8 cellular contexts compared by ENCODE assay signal in the genomic region with DNA sequence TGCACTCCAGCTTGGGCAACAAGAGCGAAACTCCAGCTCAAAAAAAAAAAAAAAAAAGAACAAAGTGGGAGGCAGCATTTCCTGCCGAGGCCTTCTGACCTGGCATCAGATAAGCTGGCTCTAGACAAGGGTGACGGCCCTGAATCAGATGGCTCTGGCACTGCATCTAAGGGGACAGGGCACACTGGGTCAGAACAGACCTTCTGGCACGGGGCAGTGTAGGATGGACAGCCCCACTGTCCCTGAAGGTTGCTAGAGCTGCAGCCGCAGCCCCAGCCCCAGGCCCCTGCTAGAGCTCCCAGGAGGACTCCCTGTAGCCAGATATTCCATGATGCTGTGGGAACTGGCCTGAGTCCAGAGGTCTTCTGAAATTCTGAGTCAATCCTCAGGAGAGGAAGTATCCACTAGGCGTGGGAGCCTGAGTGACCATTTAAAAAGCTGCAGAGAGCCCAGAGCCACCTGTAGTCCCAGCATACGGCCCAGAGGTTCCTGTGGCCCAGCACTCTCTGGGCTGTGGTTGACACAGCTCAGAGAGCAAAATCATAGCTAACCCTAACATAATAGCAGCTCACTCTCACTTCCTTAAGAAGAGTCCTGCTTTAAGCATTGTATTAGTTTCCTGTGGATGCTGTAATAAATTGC.
DNase-seq lines count a peak whose midpoint lies in the region; ATAC-seq and TF ChIP-seq lines count a peak whose summit lies in the region.

No MANE protein-coding gene starts in this region.

- H3K79me1 ChIP-seq in H9 (ENCODE audit: insufficient read depth, low read depth, low read length, poor library complexity, severe bottlenecking) = no peaks in the 10 kb centered on the region

- H3K4me3 Mint-ChIP-seq in H9 (no peak overlapping the region), progenitor cell of endocrine pancreas (ENCODE audit: low read depth) (no peak overlapping the region), type B pancreatic cell (no peak overlapping the region)

- no peaks in the 10 kb centered on the region for H3K9me3 ChIP-seq in H9 (ENCODE audit: control insufficient read depth, low read depth, low read length)
- H3K9me3 ChIP-seq in heart right ventricle = no peaks in the 10 kb centered on the region

- H2BK15ac ChIP-seq in H9 (ENCODE audit: low read depth, low read length) = no peak overlapping the region

- peak overlapping the region; percentile 66 for H2BK12ac ChIP-seq in H9 (ENCODE audit: insufficient read length, low read depth, low read length)

- no peak overlapping the region for H4K8ac ChIP-seq in H9 (replicated peaks; ENCODE audit: insufficient read length, low read depth, low read length)

- H3K4ac ChIP-seq in H9 (ENCODE audit: low read depth, low read length) = no peak overlapping the region

- H3K9me3 Mint-ChIP-seq in H9 (no peaks in the 10 kb centered on the region; a peak in 2 of 5 replicates), progenitor cell of endocrine pancreas (ENCODE audit: low read depth) (no peaks in the 10 kb centered on the region), type B pancreatic cell (no peaks in the 10 kb centered on the region)

- in situ Hi-C loops in GM13976 (cut with MboI; ENCODE audit: low sequenced_read_pairs, unreplicated experiment) = no loop called here

- H3K79me2 ChIP-seq in H9 (ENCODE audit: insufficient read depth, low read length) = no peaks in the 10 kb centered on the region

- no peak overlapping the region for H3T11ph ChIP-seq in H9 (ENCODE audit: low read length)

- WGBS in H9 (ENCODE audit: extremely low coverage, insufficient read length, low lambda C conversion rate) = no CpG with 5 or more reads among the region's 7 CpGs
- 38 to 42% methylated on average over 7 of the region's 7 CpGs for WGBS in heart right ventricle, 2 donors

- H3K27ac ChIP-seq in H9 (ENCODE audit: insufficient read length, low read depth, low read length) (no peak overlapping the region), heart right ventricle (peak overlapping the region in 9 of 10 donors; percentile 48 to 80 (median 75))

- H3K27me3 ChIP-seq in H9 (ENCODE audit: insufficient read depth, low read length) (no peaks in the 10 kb centered on the region), heart right ventricle (no peaks in the 10 kb centered on the region)

- H3K14ac ChIP-seq in H9 (ENCODE audit: insufficient read depth, low read length) = peak overlapping the region; percentile 2; the same call in 1 of the 2 replicates

- no peak overlapping the region for H4K5ac ChIP-seq in H9 (ENCODE audit: insufficient read length, low read depth, low read length)

- H3K27ac Mint-ChIP-seq in H9 (peak overlapping the region in 1 of 3 experiments; percentile 49; a peak in 1 of 7 replicates), progenitor cell of endocrine pancreas (no peak overlapping the region), type B pancreatic cell (no peak overlapping the region)

- TF ChIP-seq CTCF in GM13976 (IDR thresholded peaks at IDR 0.05; ENCODE audit: borderline replicate concordance, control extremely low read depth, extremely low read depth, insufficient read depth, missing control alignments) (no peak), H9 (conservative IDR thresholded peaks at IDR 0.05) (no peak), heart right ventricle (IDR thresholded peaks at IDR 0.05) (peak in 1 of 9 donors; percentile 4), progenitor cell of endocrine pancreas (IDR thresholded peaks at IDR 0.05; ENCODE audit: unreplicated experiment) (no peak), type B pancreatic cell (conservative IDR thresholded peaks at IDR 0.05) (no peak)

- H3K4me1 Mint-ChIP-seq in H9 (peaks cover 51 to 52% of the 10 kb centered on the region in 2 experiments), progenitor cell of endocrine pancreas (ENCODE audit: low read depth) (peaks cover 21% of the 10 kb centered on the region), type B pancreatic cell (ENCODE audit: unreplicated experiment) (peaks cover 7% of the 10 kb centered on the region)

- no peak overlapping the region for H3K4me3 ChIP-seq in heart right ventricle

- no peak overlapping the region for H3K23ac ChIP-seq in H9 (ENCODE audit: insufficient read length, low read depth, low read length)

- H2BK5ac ChIP-seq in H9 (ENCODE audit: insufficient read length, low read length) = no peak overlapping the region

- no peak overlapping the region for H2BK20ac ChIP-seq in H9 (ENCODE audit: low read depth, low read length, poor library complexity, severe bottlenecking)

- H2AFZ ChIP-seq in H9 (ENCODE audit: low read length) = no peak overlapping the region

- no peak overlapping the region for H2AK5ac ChIP-seq in H9 (ENCODE audit: insufficient read length, low read length)

- H3K36me3 Mint-ChIP-seq in H9 (ENCODE audit: insufficient read depth in 1 of 3, low read depth in 3 of 3) (no peaks in the 10 kb centered on the region), progenitor cell of endocrine pancreas (ENCODE audit: insufficient read depth) (no peaks in the 10 kb centered on the region), type B pancreatic cell (no peaks in the 10 kb centered on the region)

- no peak overlapping the region for H3K18ac ChIP-seq in H9 (ENCODE audit: insufficient read length, low read depth, low read length)

- no peak overlapping the region for H3K9ac ChIP-seq in H9 (ENCODE audit: extremely low read depth, insufficient read length, low read length)

- H4K91ac ChIP-seq in H9 (ENCODE audit: insufficient read length, low read depth, low read length) = peak overlapping the region; percentile 28

- peak; percentile 72 for DNase-seq in GM13976 (ENCODE audit: low spot score)
- no peak for DNase-seq in H9
- DNase-seq in NAMALWA (ENCODE audit: low spot score) = peak; percentile 23
- DNase-seq in heart right ventricle = peak; percentile 63 to 95
- DNase-seq in activated naive CD4-positive, alpha-beta T cell (lab: John Stamatoyannopoulos, UW) = no peak
- DNase-seq in progenitor cell of endocrine pancreas (ENCODE audit: low spot score, unreplicated experiment) = no peak
- no peak for DNase-seq in OCI-M2 (lab: John Stamatoyannopoulos, UW; ENCODE audit: unreplicated experiment)
- no peak for DNase-seq in type B pancreatic cell (ENCODE audit: extremely low spot score, unreplicated experiment)

- no peaks in the 10 kb centered on the region for H3K36me3 ChIP-seq in heart right ventricle

- intact Hi-C loops in heart right ventricle (cut with DNase I) = loop anchor here in 1 of 10 donors (2.0 to 5.0 kb wide), 2 partner anchors 50 to 70 kb away; a partner anchor contains a TSS

- no peak overlapping the region for H3K4me2 ChIP-seq in H9 (ENCODE audit: insufficient read depth, insufficient read length, low read length)

- no peaks in the 10 kb centered on the region for H3K27me3 Mint-ChIP-seq in H9 (ENCODE audit: low read depth)
- H3K27me3 Mint-ChIP-seq in progenitor cell of endocrine pancreas = no peaks in the 10 kb centered on the region
- no peaks in the 10 kb centered on the region for H3K27me3 Mint-ChIP-seq in type B pancreatic cell

- no peaks in the 10 kb centered on the region for H4K20me1 ChIP-seq in H9 (ENCODE audit: control insufficient read depth, insufficient read depth, insufficient read length)

- peaks cover 6% of the 10 kb centered on the region; the same call in 1 of the 2 replicates for H3K4me1 ChIP-seq in H9 (ENCODE audit: insufficient read depth, low read length)
- peaks cover 5 to 22% (median 21%) of the 10 kb centered on the region in 9 donors for H3K4me1 ChIP-seq in heart right ventricle

- no peak overlapping the region for H3K56ac ChIP-seq in H9 (ENCODE audit: insufficient read length, low read depth, low read length)

- H3K23me2 ChIP-seq in H9 (ENCODE audit: insufficient read length, low read depth, low read length, poor library complexity, severe bottlenecking) = no peaks in the 10 kb centered on the region

- H2BK120ac ChIP-seq in H9 (ENCODE audit: low read depth, low read length, poor library complexity, severe bottlenecking) = no peak overlapping the region

- ATAC-seq in heart right ventricle = peak; percentile 92 to 98 (median 96)

Comparison
In these comparisons a context has a peak if more than half of its experiments do, and no peak if none do; other contexts are left out.
1. DNase-seq: peak in GM13976 (single experiment), NAMALWA (single experiment) and heart right ventricle (2 of 2); none in H9 (single experiment), activated naive CD4-positive, alpha-beta T cell (0 of 4), progenitor cell of endocrine pancreas (single experiment), OCI-M2 (single experiment) and type B pancreatic cell (single experiment).